In the genomic region with DNA sequence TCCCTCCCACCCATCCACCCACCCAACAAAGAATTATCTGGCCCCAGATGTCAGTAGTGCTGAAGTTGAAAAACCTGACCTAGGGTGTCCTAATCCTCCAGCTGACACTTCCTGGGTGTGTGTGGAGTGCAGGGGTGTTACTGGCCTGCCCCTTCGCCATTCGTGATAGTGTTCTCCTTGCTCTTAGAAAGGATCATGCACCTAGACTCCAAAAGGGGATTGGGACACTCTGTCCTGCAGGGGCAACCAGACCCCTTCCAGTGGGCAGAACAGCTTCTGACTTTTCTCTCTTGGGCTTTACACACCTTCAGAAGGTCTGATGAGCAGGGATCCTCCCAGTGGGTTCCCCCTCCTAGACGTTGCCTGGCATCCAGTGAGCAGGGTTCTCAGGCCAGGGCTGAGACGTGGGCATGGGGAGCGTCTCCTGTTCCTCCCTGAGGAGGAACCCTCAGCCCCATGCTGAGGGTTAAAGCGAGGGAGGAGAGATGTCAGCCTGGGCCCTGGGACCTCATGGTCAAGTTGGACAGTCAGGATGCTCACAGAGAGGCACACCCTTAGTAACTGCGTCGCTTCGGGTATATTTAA, we compare ENCODE assay signal across 14 cellular contexts.
A peak's percentile ranks its signal among the peaks of the same experiment; 100 is the strongest.
DNase-seq lines count a peak whose midpoint lies in the region; ATAC-seq and TF ChIP-seq lines count a peak whose summit lies in the region.
"Had no signal": no experiment of that assay in that cellular context is flagged by ENCODE, and none has a peak within 500 bp of the region (broad histone marks: within the 10 kb centered on the region; RNA-seq: fewer than 3 reads in every experiment).

No MANE protein-coding gene starts in this region.

- H3K4me3 ChIP-seq in SJCRH30 = no peak overlapping the region
- no peak overlapping the region for H3K4me3 ChIP-seq in hepatocyte
- no peak overlapping the region for H3K4me3 ChIP-seq in CD8-positive, alpha-beta T cell (ENCODE audit: low read depth, low read length)

- DNase-seq in activated effector memory CD4-positive, alpha-beta T cell treated with anti-CD3 and anti-CD28 coated beads, Interleukin-2, amount 50 U/mL, for 16 hours = peak; percentile 37
- DNase-seq in activated effector memory CD4-positive, alpha-beta T cell treated with Interleukin-2 at 50 U/mL for 16 hours = no peak
- no peak for DNase-seq in SJCRH30
- DNase-seq in hepatocyte (ENCODE audit: low spot score) = no peak
- no peak for DNase-seq in stimulated activated naive B cell treated with anti-CD40 and anti-IgM and Interleukin-4, amounts not matched to agents 10 μg/mL and 1 μg/mL and 100 μg/mL, for 72 hours
- DNase-seq in NCI-H526 treated with DMSO at 0.1 percent for 48 hours (lab: John Stamatoyannopoulos, UW) = no peak
- DNase-seq in CD8-positive, alpha-beta T cell = no peak
- DNase-seq: activated CD8-positive, alpha-beta memory T cell treated with anti-CD3 and anti-CD28 coated beads, Interleukin-2, amount 50 U/mL, for 4 hours; amygdala; DMS79; NCI-H2029 treated with DMSO at 0.1 percent for 48 hours; SHP77 had no signal

- 95% methylated on average over 9 of the region's 9 CpGs for WGBS in hepatocyte (ENCODE audit: low lambda C conversion rate, missing lambda C conversion rate)

- H3K9me2 ChIP-seq in hepatocyte (replicated peaks; ENCODE audit: insufficient read depth) = no peaks in the 10 kb centered on the region

- no peak overlapping the region for H3K4me2 ChIP-seq in hepatocyte

- H3K36me3 Mint-ChIP-seq in stimulated activated naive B cell treated with anti-CD40 and anti-IgM and Interleukin-4, amounts not matched to agents 10 μg/mL and 1 μg/mL and 100 μg/mL, for 72 hours = peaks cover 30 to 50% of the 10 kb centered on the region in 2 donors
- H3K36me3 Mint-ChIP-seq in CD8-positive, alpha-beta T cell = peaks cover 48% of the 10 kb centered on the region

- H3K27me3 ChIP-seq in SJCRH30 = no peaks in the 10 kb centered on the region
- H3K27me3 ChIP-seq in hepatocyte = no peaks in the 10 kb centered on the region
- H3K27me3 ChIP-seq in CD8-positive, alpha-beta T cell (ENCODE audit: insufficient read depth, low read length) = no peaks in the 10 kb centered on the region

- CTCF ChIA-PET in CD8-positive, alpha-beta T cell (lab: Charles Lee) = interaction anchor here (2.0 kb wide), 1 partner anchor 233 kb away, joined by 8 read pairs; no protein-coding TSS in a partner anchor

- no peaks in the 10 kb centered on the region for H3K27me3 Mint-ChIP-seq in stimulated activated naive B cell treated with anti-CD40 and anti-IgM and Interleukin-4, amounts not matched to agents 10 μg/mL and 1 μg/mL and 100 μg/mL, for 72 hours
- H3K27me3 Mint-ChIP-seq in CD8-positive, alpha-beta T cell (ENCODE audit: low read depth) = no peaks in the 10 kb centered on the region

- peaks cover 17% of the 10 kb centered on the region for H3K36me3 ChIP-seq in SJCRH30
- peaks cover 3% of the 10 kb centered on the region for H3K36me3 ChIP-seq in hepatocyte (replicated peaks; ENCODE audit: insufficient read depth, low read depth)
- H3K36me3 ChIP-seq in CD8-positive, alpha-beta T cell (ENCODE audit: insufficient read depth, low read length) = no peaks in the 10 kb centered on the region

- H3K79me2 ChIP-seq in hepatocyte = peaks cover 6% of the 10 kb centered on the region

- peaks cover 42% of the 10 kb centered on the region for H3K4me1 ChIP-seq in SJCRH30
- H3K4me1 ChIP-seq in hepatocyte (ENCODE audit: insufficient read depth) = peaks cover 42% of the 10 kb centered on the region
- no peaks in the 10 kb centered on the region for H3K4me1 ChIP-seq in CD8-positive, alpha-beta T cell (ENCODE audit: insufficient read depth, low read length)

- intact Hi-C loops in CD8-positive, alpha-beta T cell (cut with DNase I, micrococcal nuclease) = no loop called here

- H3K4me1 Mint-ChIP-seq in stimulated activated naive B cell treated with anti-CD40 and anti-IgM and Interleukin-4, amounts not matched to agents 10 μg/mL and 1 μg/mL and 100 μg/mL, for 72 hours = peaks cover 29 to 38% of the 10 kb centered on the region in 2 donors
- peaks cover 16% of the 10 kb centered on the region for H3K4me1 Mint-ChIP-seq in CD8-positive, alpha-beta T cell (ENCODE audit: low read depth)

- no peaks in the 10 kb centered on the region for H3K9me3 ChIP-seq in SJCRH30 (replicated peaks)
- no peaks in the 10 kb centered on the region for H3K9me3 ChIP-seq in hepatocyte (ENCODE audit: low read depth)
- no peaks in the 10 kb centered on the region for H3K9me3 ChIP-seq in CD8-positive, alpha-beta T cell (ENCODE audit: low read length)

- peak overlapping the region; percentile 90 for H3K27ac Mint-ChIP-seq in stimulated activated naive B cell treated with anti-CD40 and anti-IgM and Interleukin-4, amounts not matched to agents 10 μg/mL and 1 μg/mL and 100 μg/mL, for 72 hours
- no peak overlapping the region for H3K27ac Mint-ChIP-seq in CD8-positive, alpha-beta T cell
- H3K27ac Mint-ChIP-seq: dendritic cell treated with granulocyte-macrophage colony-stimulating factor and Interleukin-4, amounts not matched to agents 40 ng/mL and 50 ng/mL, for 4 days had no signal

- no peaks in the 10 kb centered on the region for H3K9me3 Mint-ChIP-seq in stimulated activated naive B cell treated with anti-CD40 and anti-IgM and Interleukin-4, amounts not matched to agents 10 μg/mL and 1 μg/mL and 100 μg/mL, for 72 hours
- no peaks in the 10 kb centered on the region for H3K9me3 Mint-ChIP-seq in CD8-positive, alpha-beta T cell
- H3K9me3 Mint-ChIP-seq: dendritic cell treated with granulocyte-macrophage colony-stimulating factor and Interleukin-4, amounts not matched to agents 40 ng/mL and 50 ng/mL, for 4 days had no signal

- TF ChIP-seq CTCF in hepatocyte (IDR thresholded peaks at IDR 0.05; ENCODE audit: poor library complexity) = no peak
- TF ChIP-seq CTCF in CD8-positive, alpha-beta T cell (IDR thresholded peaks at IDR 0.05) = no peak

- POLR2A ChIA-PET in CD8-positive, alpha-beta T cell (lab: Charles Lee) = no interaction called here

- peak overlapping the region; percentile 48; the same call in 1 of the 2 replicates for H3K27ac ChIP-seq in SJCRH30
- H3K27ac ChIP-seq in hepatocyte = peak overlapping the region; percentile 79
- H3K27ac ChIP-seq in CD8-positive, alpha-beta T cell (ENCODE audit: low read depth, low read length) = no peak overlapping the region

- no peak for ATAC-seq in stimulated activated naive B cell treated with anti-CD40 and anti-IgM and Interleukin-4, amounts not matched to agents 10 μg/mL and 1 μg/mL and 100 μg/mL, for 72 hours (replicated peaks)
- no peak for ATAC-seq in HG03460 (IDR thresholded peaks at IDR 0.05; ENCODE audit: unreplicated experiment)
- ATAC-seq in CD8-positive, alpha-beta T cell = no peak

- H3K4me3 Mint-ChIP-seq in stimulated activated naive B cell treated with anti-CD40 and anti-IgM and Interleukin-4, amounts not matched to agents 10 μg/mL and 1 μg/mL and 100 μg/mL, for 72 hours = no peak overlapping the region
- no peak overlapping the region for H3K4me3 Mint-ChIP-seq in CD8-positive, alpha-beta T cell
- H3K4me3 Mint-ChIP-seq: dendritic cell treated with granulocyte-macrophage colony-stimulating factor and Interleukin-4, amounts not matched to agents 40 ng/mL and 50 ng/mL, for 4 days had no signal

- no peak overlapping the region for H2AFZ ChIP-seq in hepatocyte

- no peaks in the 10 kb centered on the region for H4K20me1 ChIP-seq in hepatocyte (ENCODE audit: insufficient read depth, poor library complexity, severe bottlenecking)
